8 cellular contexts compared by ENCODE assay signal in the genomic region with DNA sequence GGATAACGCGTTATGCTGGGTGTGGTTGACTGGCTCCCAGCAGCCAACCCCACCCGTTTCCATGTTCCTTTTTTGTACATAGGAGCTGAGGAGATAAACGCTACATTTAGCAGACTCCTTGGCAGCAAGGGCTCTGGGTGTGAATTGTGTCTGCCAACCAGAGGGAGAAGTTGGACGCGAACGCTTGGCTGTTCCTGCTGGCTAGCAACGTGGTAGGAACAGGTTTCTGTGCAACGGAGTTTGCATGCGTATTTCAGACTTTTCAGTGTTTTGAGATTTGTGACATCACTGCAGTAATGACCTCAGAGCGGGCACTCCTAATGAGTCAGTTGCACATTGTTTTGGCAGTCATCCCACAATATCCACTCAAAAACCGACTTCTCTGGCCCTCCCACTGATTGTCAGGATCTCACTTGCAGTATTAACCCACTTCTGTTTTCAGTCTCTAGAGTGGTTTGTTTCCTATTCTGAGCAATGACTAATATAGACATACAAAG.
DNase-seq lines count a peak whose midpoint lies in the region; ATAC-seq and TF ChIP-seq lines count a peak whose summit lies in the region.

No MANE protein-coding gene starts in this region.

- CTCF ChIA-PET in GM10248 (lab: Yijun Ruan, JAX), result interaction anchor here (0.6 to 6.2 kb wide), 23 partner anchors 39 to 647 kb away, joined by 3 to 100 read pairs (median 5); no protein-coding TSS in a partner anchor
- CTCF ChIA-PET in OCI-LY7 (lab: Charles Lee; ENCODE audit: unreplicated experiment), result interaction anchor here (0.6 to 1.2 kb wide), 3 partner anchors 65 to 313 kb away, joined by 3 to 4 read pairs (median 3); no protein-coding TSS in a partner anchor

- H3K36me3 ChIP-seq in thymus (ENCODE audit: control insufficient read depth, insufficient read depth), result no peaks in the 10 kb centered on the region
- H3K36me3 ChIP-seq in OCI-LY7 (ENCODE audit: insufficient read depth, low read length), result no peaks in the 10 kb centered on the region

- H2AFZ ChIP-seq in OCI-LY7 (ENCODE audit: low read length), result no peak overlapping the region

- H3K4me2 ChIP-seq in OCI-LY7 (ENCODE audit: low read length), result no peak overlapping the region

- POLR2A ChIA-PET in GM10248 (lab: Yijun Ruan, JAX) (no interaction called here), OCI-LY7 (lab: Charles Lee) (interaction anchor here (0.6 to 2.8 kb wide), 8 partner anchors 65 to 331 kb away, joined by 3 to 9 read pairs (median 4); no protein-coding TSS in a partner anchor)

- H3K4me3 ChIP-seq in thymus (ENCODE audit: low read length), result no peak overlapping the region
- no peak overlapping the region for H3K4me3 ChIP-seq in OCI-LY7 (ENCODE audit: low read depth, low read length, poor library complexity, severe bottlenecking)

- no peaks in the 10 kb centered on the region for H4K20me1 ChIP-seq in OCI-LY7 (ENCODE audit: insufficient read depth, low read length)

- no peaks in the 10 kb centered on the region for H3K27me3 ChIP-seq in thymus (ENCODE audit: control insufficient read depth, insufficient read depth)

- H3K4me1 ChIP-seq in thymus (ENCODE audit: control insufficient read depth, insufficient read depth, low read length) (no peaks in the 10 kb centered on the region), OCI-LY7 (ENCODE audit: insufficient read depth, low read length, poor library complexity, severe bottlenecking) (no peaks in the 10 kb centered on the region)

- TF ChIP-seq CTCF in GM10248 (IDR thresholded peaks at IDR 0.05; ENCODE audit: control extremely low read depth, extremely low read depth, low read depth, missing control alignments) (no peak), OCI-LY7 (conservative IDR thresholded peaks at IDR 0.05; ENCODE audit: low read length) (no peak)

- intact Hi-C loops in OCI-LY7 (cut with micrococcal nuclease; ENCODE audit: unreplicated experiment), result loop anchor here (1.0 to 5.0 kb wide), 3 partner anchors 40 to 645 kb away; a partner anchor contains a TSS

- H3K9me3 ChIP-seq in thymus (ENCODE audit: control insufficient read depth), result no peaks in the 10 kb centered on the region
- H3K9me3 ChIP-seq in OCI-LY7 (ENCODE audit: low read length), result no peaks in the 10 kb centered on the region

- TF ChIP-seq POLR2A in erythroblast (IDR thresholded peaks at IDR 0.05; ENCODE audit: low read length), result no peak

- peak; percentile 15 for DNase-seq in GM10248 (ENCODE audit: extremely low spot score)
- peak; percentile 79 for DNase-seq in M059J (ENCODE audit: low read depth)
- DNase-seq in erythroblast (lab: John Stamatoyannopoulos, UW), result peak; percentile 65 to 67
- DNase-seq in iPS-NIHi7 (ENCODE audit: extremely low spot score), result no peak
- no peak for DNase-seq in foreskin melanocyte
- no peak for DNase-seq in OCI-LY7 (ENCODE audit: low spot score)

- H3K27ac ChIP-seq in thymus (ENCODE audit: low read depth), result peak overlapping the region; percentile 2
- H3K27ac ChIP-seq in OCI-LY7 (ENCODE audit: low read depth, low read length, poor library complexity, severe bottlenecking), result no peak overlapping the region

- H3K9me2 ChIP-seq in OCI-LY7 (ENCODE audit: insufficient read depth, low read length), result no peaks in the 10 kb centered on the region

- ATAC-seq in GM21390 (IDR thresholded peaks at IDR 0.05; ENCODE audit: unreplicated experiment), result peak; percentile 93

- no TSS peak for BruUV-seq in OCI-LY7 (replicated peaks; lab: Mats Ljungman, UMichigan)

- 89% methylated on average over 12 of the region's 12 CpGs for WGBS in thymus

- H3K79me2 ChIP-seq in OCI-LY7 (ENCODE audit: insufficient read depth, low read depth, low read length), result no peaks in the 10 kb centered on the region

Comparison
In these comparisons a context has a peak if more than half of its experiments do, and no peak if none do; other contexts are left out.
1. DNase-seq: peak in GM10248 (single experiment), M059J (single experiment) and erythroblast (2 of 2); none in iPS-NIHi7 (single experiment), foreskin melanocyte (single experiment) and OCI-LY7 (single experiment).